1 cellular context compared by ENCODE assay signal in the genomic region with DNA sequence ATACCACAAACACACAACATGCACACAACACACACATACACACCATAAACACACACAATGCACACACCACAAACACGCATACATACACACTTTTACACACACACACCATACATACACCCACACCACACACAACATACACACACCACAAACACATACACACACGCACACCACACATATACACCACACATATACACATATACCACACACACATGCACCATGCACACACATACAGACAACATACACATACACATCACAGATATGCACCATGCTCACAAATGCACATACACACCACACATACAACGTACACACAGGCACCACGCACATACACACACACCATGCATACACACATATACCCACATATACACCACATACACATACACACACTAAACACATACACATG.
A peak's percentile ranks its signal among the peaks of the same experiment; 100 is the strongest.
TF ChIP-seq lines count a peak whose summit lies in the region.

No MANE protein-coding gene starts in this region.

TF ChIP-seq in K562, 482 proteins besides CTCF, POLR2A, EP300 and RAD21:
- TF ChIP-seq PHF20 (IDR thresholded peaks at IDR 0.05; ENCODE audit: partially characterized antibody) (peak; percentile 55), KDM4B (IDR thresholded peaks at IDR 0.05; ENCODE audit: borderline replicate concordance in 2 of 2, low read depth in 1 of 2) (no peak), POLR2B (IDR thresholded peaks at IDR 0.05; ENCODE audit: low read depth, partially characterized antibody) (peak; percentile 50), FOXK2 (conservative IDR thresholded peaks at IDR 0.05 in 1 of 2, IDR thresholded peaks at IDR 0.05 in 1 of 2; ENCODE audit: low read depth in 2 of 2) (no peak), ZNF764 (CRISPR knock-in tag; IDR thresholded peaks at IDR 0.05; ENCODE audit: low read depth) (no peak), HLTF (IDR thresholded peaks at IDR 0.05) (0 out of 2 replicates have a peak, but pooled peaks have one; percentile 52), ADNP (tag; IDR thresholded peaks at IDR 0.05) (0 out of 2 replicates have a peak, but pooled peaks have one; percentile 21), HDAC1 (IDR thresholded peaks at IDR 0.05) (peak in 1 of 2 experiments; percentile 55; a peak in 1 of 4 replicates), EHMT2 (IDR thresholded peaks at IDR 0.05) (peak; percentile 28; the same call in 1 of the 2 replicates), SUPT5H (IDR thresholded peaks at IDR 0.05) (peak; percentile 41; the same call in 1 of the 2 replicates), ZNF140 (CRISPR knock-in tag; IDR thresholded peaks at IDR 0.05) (no peak), ARID2 (IDR thresholded peaks at IDR 0.05) (no peak), HDGF (IDR thresholded peaks at IDR 0.05) (0 out of 2 replicates have a peak, but pooled peaks have one; percentile 59), IRF2 (CRISPR knock-in tag; IDR thresholded peaks at IDR 0.05) (no peak), ARHGAP35 (IDR thresholded peaks at IDR 0.05; ENCODE audit: partially characterized antibody) (peak; percentile 57), BCOR (IDR thresholded peaks at IDR 0.05) (0 out of 2 replicates have a peak, but pooled peaks have one; percentile 41), RBM39 (optimal IDR thresholded peaks at IDR 0.05; ENCODE audit: low read depth, low read length) (no peak), CXXC5 (CRISPR knock-in tag; IDR thresholded peaks at IDR 0.05) (no peak), KDM1A (IDR thresholded peaks at IDR 0.05) (0 out of 4 replicates have a peak, but pooled peaks of 1 of the 2 experiments have one; percentile 59)
- TF ChIP-seq, protein P1, sequence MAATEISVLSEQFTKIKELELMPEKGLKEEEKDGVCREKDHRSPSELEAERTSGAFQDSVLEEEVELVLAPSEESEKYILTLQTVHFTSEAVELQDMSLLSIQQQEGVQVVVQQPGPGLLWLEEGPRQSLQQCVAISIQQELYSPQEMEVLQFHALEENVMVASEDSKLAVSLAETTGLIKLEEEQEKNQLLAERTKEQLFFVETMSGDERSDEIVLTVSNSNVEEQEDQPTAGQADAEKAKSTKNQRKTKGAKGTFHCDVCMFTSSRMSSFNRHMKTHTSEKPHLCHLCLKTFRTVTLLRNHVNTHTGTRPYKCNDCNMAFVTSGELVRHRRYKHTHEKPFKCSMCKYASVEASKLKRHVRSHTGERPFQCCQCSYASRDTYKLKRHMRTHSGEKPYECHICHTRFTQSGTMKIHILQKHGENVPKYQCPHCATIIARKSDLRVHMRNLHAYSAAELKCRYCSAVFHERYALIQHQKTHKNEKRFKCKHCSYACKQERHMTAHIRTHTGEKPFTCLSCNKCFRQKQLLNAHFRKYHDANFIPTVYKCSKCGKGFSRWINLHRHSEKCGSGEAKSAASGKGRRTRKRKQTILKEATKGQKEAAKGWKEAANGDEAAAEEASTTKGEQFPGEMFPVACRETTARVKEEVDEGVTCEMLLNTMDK (IDR thresholded peaks at IDR 0.05; ENCODE audit: borderline replicate concordance, insufficient read depth, low read depth, low read length, poor library complexity, severe bottlenecking), result no peak
- TF ChIP-seq, protein P2, sequence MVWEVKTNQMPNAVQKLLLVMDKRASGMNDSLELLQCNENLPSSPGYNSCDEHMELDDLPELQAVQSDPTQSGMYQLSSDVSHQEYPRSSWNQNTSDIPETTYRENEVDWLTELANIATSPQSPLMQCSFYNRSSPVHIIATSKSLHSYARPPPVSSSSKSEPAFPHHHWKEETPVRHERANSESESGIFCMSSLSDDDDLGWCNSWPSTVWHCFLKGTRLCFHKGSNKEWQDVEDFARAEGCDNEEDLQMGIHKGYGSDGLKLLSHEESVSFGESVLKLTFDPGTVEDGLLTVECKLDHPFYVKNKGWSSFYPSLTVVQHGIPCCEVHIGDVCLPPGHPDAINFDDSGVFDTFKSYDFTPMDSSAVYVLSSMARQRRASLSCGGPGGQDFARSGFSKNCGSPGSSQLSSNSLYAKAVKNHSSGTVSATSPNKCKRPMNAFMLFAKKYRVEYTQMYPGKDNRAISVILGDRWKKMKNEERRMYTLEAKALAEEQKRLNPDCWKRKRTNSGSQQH (CRISPR knock-in tag; IDR thresholded peaks at IDR 0.05), result 0 out of 2 replicates have a peak, but pooled peaks have one; percentile 54
- TF ChIP-seq, protein P3, sequence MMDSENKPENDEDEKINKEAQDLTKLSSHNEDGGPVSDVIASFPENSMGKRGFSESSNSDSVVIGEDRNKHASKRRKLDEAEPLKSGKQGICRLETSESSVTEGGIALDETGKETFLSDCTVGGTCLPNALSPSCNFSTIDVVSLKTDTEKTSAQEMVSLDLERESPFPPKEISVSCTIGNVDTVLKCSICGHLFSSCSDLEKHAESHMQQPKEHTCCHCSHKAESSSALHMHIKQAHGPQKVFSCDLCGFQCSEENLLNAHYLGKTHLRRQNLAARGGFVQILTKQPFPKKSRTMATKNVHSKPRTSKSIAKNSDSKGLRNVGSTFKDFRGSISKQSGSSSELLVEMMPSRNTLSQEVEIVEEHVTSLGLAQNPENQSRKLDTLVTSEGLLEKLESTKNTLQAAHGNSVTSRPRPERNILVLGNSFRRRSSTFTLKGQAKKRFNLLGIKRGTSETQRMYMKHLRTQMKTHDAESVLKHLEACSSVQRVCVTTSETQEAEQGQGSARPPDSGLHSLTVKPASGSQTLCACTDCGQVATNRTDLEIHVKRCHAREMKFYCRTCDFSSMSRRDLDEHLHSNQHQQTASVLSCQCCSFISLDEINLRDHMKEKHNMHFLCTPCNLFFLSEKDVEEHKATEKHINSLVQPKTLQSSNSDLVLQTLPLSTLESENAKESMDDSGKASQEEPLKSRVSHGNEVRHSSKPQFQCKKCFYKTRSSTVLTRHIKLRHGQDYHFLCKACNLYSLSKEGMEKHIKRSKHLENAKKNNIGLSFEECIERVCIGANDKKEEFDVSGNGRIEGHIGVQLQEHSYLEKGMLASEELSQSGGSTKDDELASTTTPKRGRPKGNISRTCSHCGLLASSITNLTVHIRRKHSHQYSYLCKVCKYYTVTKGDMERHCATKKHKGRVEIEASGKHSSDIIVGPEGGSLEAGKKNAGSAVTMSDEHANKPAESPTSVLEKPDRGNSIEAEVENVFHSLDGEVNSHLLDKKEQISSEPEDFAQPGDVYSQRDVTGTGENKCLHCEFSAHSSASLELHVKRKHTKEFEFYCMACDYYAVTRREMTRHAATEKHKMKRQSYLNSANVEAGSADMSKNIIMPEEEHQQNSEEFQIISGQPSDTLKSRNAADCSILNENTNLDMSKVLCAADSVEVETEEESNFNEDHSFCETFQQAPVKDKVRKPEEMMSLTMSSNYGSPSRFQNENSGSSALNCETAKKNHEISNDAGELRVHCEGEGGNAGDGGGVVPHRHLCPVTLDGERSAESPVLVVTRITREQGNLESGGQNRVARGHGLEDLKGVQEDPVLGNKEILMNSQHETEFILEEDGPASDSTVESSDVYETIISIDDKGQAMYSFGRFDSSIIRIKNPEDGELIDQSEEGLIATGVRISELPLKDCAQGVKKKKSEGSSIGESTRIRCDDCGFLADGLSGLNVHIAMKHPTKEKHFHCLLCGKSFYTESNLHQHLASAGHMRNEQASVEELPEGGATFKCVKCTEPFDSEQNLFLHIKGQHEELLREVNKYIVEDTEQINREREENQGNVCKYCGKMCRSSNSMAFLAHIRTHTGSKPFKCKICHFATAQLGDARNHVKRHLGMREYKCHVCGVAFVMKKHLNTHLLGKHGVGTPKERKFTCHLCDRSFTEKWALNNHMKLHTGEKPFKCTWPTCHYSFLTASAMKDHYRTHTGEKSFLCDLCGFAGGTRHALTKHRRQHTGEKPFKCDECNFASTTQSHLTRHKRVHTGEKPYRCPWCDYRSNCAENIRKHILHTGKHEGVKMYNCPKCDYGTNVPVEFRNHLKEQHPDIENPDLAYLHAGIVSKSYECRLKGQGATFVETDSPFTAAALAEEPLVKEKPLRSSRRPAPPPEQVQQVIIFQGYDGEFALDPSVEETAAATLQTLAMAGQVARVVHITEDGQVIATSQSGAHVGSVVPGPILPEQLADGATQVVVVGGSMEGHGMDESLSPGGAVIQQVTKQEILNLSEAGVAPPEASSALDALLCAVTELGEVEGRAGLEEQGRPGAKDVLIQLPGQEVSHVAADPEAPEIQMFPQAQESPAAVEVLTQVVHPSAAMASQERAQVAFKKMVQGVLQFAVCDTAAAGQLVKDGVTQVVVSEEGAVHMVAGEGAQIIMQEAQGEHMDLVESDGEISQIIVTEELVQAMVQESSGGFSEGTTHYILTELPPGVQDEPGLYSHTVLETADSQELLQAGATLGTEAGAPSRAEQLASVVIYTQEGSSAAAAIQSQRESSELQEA (IDR thresholded peaks at IDR 0.05; ENCODE audit: low read depth), result peak; percentile 21; the same call in 1 of the 2 replicates
